ENCODE assay signal across 20 cellular contexts in genomic region chr15:101031203-101031602, GRCh38.
DNase-seq lines count a peak whose midpoint lies in the region; ATAC-seq and TF ChIP-seq lines count a peak whose summit lies in the region.
"Had no signal": no experiment of that assay in that cellular context is flagged by ENCODE, and none has a peak within 500 bp of the region (broad histone marks: within the 10 kb centered on the region; RNA-seq: fewer than 3 reads in every experiment).

No MANE protein-coding gene starts in this region.

- H3K9me3 ChIP-seq in RWPE2 (ENCODE audit: severe bottlenecking) = no peaks in the 10 kb centered on the region
- no peaks in the 10 kb centered on the region for H3K9me3 ChIP-seq in osteoblast (ENCODE audit: low read depth, low read length)

- no peaks in the 10 kb centered on the region for H3K79me2 ChIP-seq in osteoblast (ENCODE audit: insufficient read depth, low read length)

- H3K27me3 ChIP-seq in RWPE2 (ENCODE audit: insufficient read depth, poor library complexity, severe bottlenecking) = no peaks in the 10 kb centered on the region
- H3K27me3 ChIP-seq in osteoblast (ENCODE audit: insufficient read depth, low read length) = no peaks in the 10 kb centered on the region
- H3K27me3 ChIP-seq: tibial nerve had no signal

- H3K4me1 ChIP-seq in RWPE2 (ENCODE audit: insufficient read depth, poor library complexity, severe bottlenecking) = peaks cover 2% of the 10 kb centered on the region
- H3K4me1 ChIP-seq in osteoblast (ENCODE audit: insufficient read depth, low read length) = no peaks in the 10 kb centered on the region
- H3K4me1 ChIP-seq: tibial nerve had no signal

- no peak overlapping the region for H3K4me2 ChIP-seq in osteoblast (ENCODE audit: insufficient read depth, low read length)
- H3K4me2 ChIP-seq: BLaER1 treated with 17β-estradiol and CSF1 and Interleukin-3, amounts not matched to agents 10 nM and 100 nM had no signal

- H3K27ac ChIP-seq in RWPE2 (ENCODE audit: poor library complexity, severe bottlenecking) (no peak overlapping the region), osteoblast (ENCODE audit: low read depth, low read length) (no peak overlapping the region)
- H3K27ac ChIP-seq: BLaER1 treated with 17β-estradiol and CSF1 and Interleukin-3, amounts not matched to agents 10 nM and 100 nM; tibial nerve had no signal

- no peak overlapping the region for H2AFZ ChIP-seq in osteoblast (ENCODE audit: low read length)

- ATAC-seq in RWPE2 (ENCODE audit: low read depth) (no peak), HG02852 (IDR thresholded peaks at IDR 0.05; ENCODE audit: unreplicated experiment) (no peak), GM21447 (IDR thresholded peaks at IDR 0.05; ENCODE audit: unreplicated experiment) (no peak)
- ATAC-seq: left ventricle myocardium superior; naive thymus-derived CD8-positive, alpha-beta T cell had no signal

- H3K36me3 ChIP-seq in RWPE2 (ENCODE audit: low read depth) (peaks cover 18% of the 10 kb centered on the region), osteoblast (ENCODE audit: insufficient read depth, low read length) (peaks cover 40% of the 10 kb centered on the region)

- H3K4me3 ChIP-seq in HFF-Myc (replicated peaks; ENCODE audit: low read depth, low read length) (no peak overlapping the region), RWPE2 (ENCODE audit: severe bottlenecking) (no peak overlapping the region), epithelial cell of esophagus (ENCODE audit: low read length) (no peak overlapping the region), osteoblast (ENCODE audit: insufficient read depth, low read length) (no peak overlapping the region)
- H3K4me3 ChIP-seq: BLaER1 treated with 17β-estradiol and CSF1 and Interleukin-3, amounts not matched to agents 10 nM and 100 nM; tibial nerve had no signal

- H4K20me1 ChIP-seq in osteoblast (ENCODE audit: insufficient read depth, low read length) = peaks cover 2% of the 10 kb centered on the region

- TF ChIP-seq CTCF in HFF-Myc (IDR thresholded peaks at IDR 0.05; ENCODE audit: low read depth, low read length, missing control alignments) (no peak), RWPE2 (IDR thresholded peaks at IDR 0.05; ENCODE audit: poor library complexity, severe bottlenecking) (no peak), epithelial cell of esophagus (IDR thresholded peaks at IDR 0.05; ENCODE audit: insufficient read depth, low read depth, low read length, missing control alignments) (no peak), osteoblast (IDR thresholded peaks at IDR 0.05; ENCODE audit: extremely low read depth, low read depth, low read length) (no peak)

- peak; percentile 30 for DNase-seq in HFF-Myc (ENCODE audit: extremely low read depth, low read depth)
- peak; percentile 26 for DNase-seq in RWPE2 (ENCODE audit: low spot score)
- peak; percentile 71 for DNase-seq in epithelial cell of esophagus (ENCODE audit: low read depth)
- peak; percentile 19 for DNase-seq in osteoblast (ENCODE audit: insufficient read length, low spot score, missing footprints)
- no peak for DNase-seq in cerebellar cortex (ENCODE audit: low spot score)
- DNase-seq: activated CD4-positive, alpha-beta T cell treated with anti-CD3 and anti-CD28 coated beads, Interleukin-2, amount 10 ng/mL, durations not matched to agents 7 days and 5 days; DMS53; hypothalamus; left ventricle myocardium superior; NCI-H2107; NK-92 treated with Interleukin-12 subunit alpha and Interleukin-12 subunit beta, amount 100 ng/mL, for 24 hours; retina; SIG-M5; stimulated activated CD4-positive, alpha-beta T cell treated with anti-CD3 and anti-CD28 coated beads, Interleukin-4, amount 100 ng/mL, for 24 hours; T1000 had no signal
